In the genomic region with DNA sequence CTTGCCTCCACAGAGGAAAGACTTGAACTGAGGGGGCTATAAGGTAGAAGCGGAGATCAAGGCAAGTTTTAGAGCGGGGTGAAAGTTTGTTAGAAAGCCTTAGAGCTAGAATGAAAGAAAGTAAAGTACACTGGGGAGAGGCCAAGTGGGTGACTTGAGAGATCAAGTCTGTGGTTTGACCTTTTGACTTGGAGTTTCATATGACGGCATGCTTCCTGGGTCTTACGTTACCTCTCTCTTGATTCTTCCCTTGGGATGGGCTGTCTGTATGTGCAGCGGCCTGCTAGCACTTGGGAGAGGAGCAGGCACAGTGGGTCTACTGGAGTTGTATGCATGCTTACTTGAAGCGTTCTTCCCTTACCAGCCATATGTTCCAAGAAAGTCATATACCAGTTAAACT, we compare ENCODE assay signal across 16 cellular contexts.
DNase-seq lines count a peak whose midpoint lies in the region; ATAC-seq and TF ChIP-seq lines count a peak whose summit lies in the region.
"Had no signal": no experiment of that assay in that cellular context is flagged by ENCODE, and none has a peak within 500 bp of the region (broad histone marks: within the 10 kb centered on the region; RNA-seq: fewer than 3 reads in every experiment).

No MANE protein-coding gene starts in this region.

- no peak for TF ChIP-seq EP300 in SK-N-SH (IDR thresholded peaks at IDR 0.05; ENCODE audit: borderline replicate concordance in 1 of 2, low read depth in 1 of 2, low read length in 1 of 2)

- TF ChIP-seq CTCF in coronary artery (IDR thresholded peaks at IDR 0.05) (no peak), SK-N-SH (IDR thresholded peaks at IDR 0.05) (no peak)

- H3K4me3 ChIP-seq in coronary artery (no peak overlapping the region), SK-N-SH (ENCODE audit: low read depth in 2 of 2, low read length in 1 of 2) (no peak overlapping the region)
- H3K4me3 ChIP-seq: adrenal gland, MG63, right atrium auricular region had no signal

- TF ChIP-seq RAD21 in SK-N-SH (IDR thresholded peaks at IDR 0.05; ENCODE audit: low read length), result no peak

- H3K27ac ChIP-seq in coronary artery, result no peak overlapping the region
- no peak overlapping the region for H3K27ac ChIP-seq in SK-N-SH (ENCODE audit: low read depth in 2 of 2, low read length in 1 of 2)
- H3K27ac ChIP-seq: adrenal gland, right atrium auricular region had no signal

- intact Hi-C loops in sciatic nerve (cut with DNase I), result no loop called here

- no peaks in the 10 kb centered on the region for H3K9me2 ChIP-seq in SK-N-SH

- H3K9ac ChIP-seq in SK-N-SH, result no peak overlapping the region

- no peaks in the 10 kb centered on the region for H3K4me1 ChIP-seq in SK-N-SH (ENCODE audit: control insufficient read depth in 1 of 2, insufficient read depth in 2 of 2, low read depth in 1 of 2, low read length in 1 of 2)
- H3K4me1 ChIP-seq: adrenal gland, right atrium auricular region had no signal

- WGBS in SK-N-SH (ENCODE audit: low lambda C conversion rate), result 89% methylated on average over 6 of the region's 6 CpGs

- CTCF ChIA-PET in HEK293T (lab: Yijun Ruan, JAX) (interaction anchor here (0.5 kb wide), 1 partner anchor 18 kb away, joined by 4 read pairs; no protein-coding TSS in a partner anchor), SK-N-SH (lab: Yijun Ruan, JAX) (no interaction called here)

- H3F3A ChIP-seq in SK-N-SH (replicated peaks; ENCODE audit: insufficient read depth), result no peaks in the 10 kb centered on the region

- DNase-seq in HEK293T (ENCODE audit: extremely low spot score) (peak; percentile 30), RPMI7951 (ENCODE audit: low read depth) (peak; percentile 0), fibroblast of peridontal ligament (ENCODE audit: extremely low read depth) (peak; percentile 8), sciatic nerve (ENCODE audit: low spot score) (no peak), coronary artery (ENCODE audit: low spot score) (no peak), SK-N-SH (no peak), NCI-H524 treated with DMSO at 0.1 percent for 48 hours (lab: John Stamatoyannopoulos, UW) (no peak)
- DNase-seq: activated B cell treated with CpG ODN at 0.5 μM for 24 hours, adrenal gland, H7, head of caudate nucleus, MG63, NCI-H2029 treated with DMSO at 0.1 percent for 48 hours, NCI-H748 treated with DMSO at 0.1 percent for 48 hours, RPMI8226 had no signal

- no peaks in the 10 kb centered on the region for H4K20me1 ChIP-seq in SK-N-SH (ENCODE audit: insufficient read depth)

- no peaks in the 10 kb centered on the region for H3K79me2 ChIP-seq in SK-N-SH (ENCODE audit: insufficient read depth)

- H3K9me3 ChIP-seq in SK-N-SH, result no peaks in the 10 kb centered on the region
- H3K9me3 ChIP-seq: adrenal gland, MG63, right atrium auricular region had no signal

- POLR2A ChIA-PET in HEK293T (lab: Yijun Ruan, JAX), result no interaction called here
- POLR2A ChIA-PET in SK-N-SH (lab: Yijun Ruan, JAX), result no interaction called here

- peak; percentile 32 for ATAC-seq in sciatic nerve

- H2AFZ ChIP-seq in SK-N-SH (ENCODE audit: low read depth), result no peak overlapping the region

- H3K36me3 ChIP-seq in SK-N-SH (replicated peaks in 1 of 2; ENCODE audit: control insufficient read depth in 1 of 2, insufficient read depth in 2 of 2, low read length in 1 of 2), result no peaks in the 10 kb centered on the region
- H3K36me3 ChIP-seq: adrenal gland, MG63, right atrium auricular region had no signal

- H3K27me3 ChIP-seq in SK-N-SH (ENCODE audit: insufficient read depth), result no peaks in the 10 kb centered on the region
- H3K27me3 ChIP-seq: adrenal gland, MG63, right atrium auricular region had no signal

- H3K4me2 ChIP-seq in SK-N-SH, result no peak overlapping the region

TF ChIP-seq in HEK293T, 16 proteins besides CTCF, POLR2A, EP300 and RAD21:
- TF ChIP-seq ARNT (IDR thresholded peaks at IDR 0.05) (no peak), SUZ12 (IDR thresholded peaks at IDR 0.05) (no peak), ELF4 (IDR thresholded peaks at IDR 0.05) (no peak), FOXK2 (IDR thresholded peaks at IDR 0.05) (no peak), FOXA1 (IDR thresholded peaks at IDR 0.05) (no peak), LEF1 (IDR thresholded peaks at IDR 0.05; ENCODE audit: borderline replicate concordance) (no peak), HDGF (IDR thresholded peaks at IDR 0.05; ENCODE audit: borderline replicate concordance) (no peak), FOXM1 (IDR thresholded peaks at IDR 0.05; ENCODE audit: borderline replicate concordance) (no peak), TARDBP (IDR thresholded peaks at IDR 0.05) (no peak), L3MBTL2 (conservative IDR thresholded peaks at IDR 0.05) (no peak), BHLHE40 (IDR thresholded peaks at IDR 0.05; ENCODE audit: borderline replicate concordance) (no peak), ZNF384 (IDR thresholded peaks at IDR 0.05) (no peak), NFRKB (IDR thresholded peaks at IDR 0.05) (no peak), CTBP1 (IDR thresholded peaks at IDR 0.05; ENCODE audit: borderline replicate concordance) (no peak), SP1 (IDR thresholded peaks at IDR 0.05) (no peak)
- TF ChIP-seq, protein P1, sequence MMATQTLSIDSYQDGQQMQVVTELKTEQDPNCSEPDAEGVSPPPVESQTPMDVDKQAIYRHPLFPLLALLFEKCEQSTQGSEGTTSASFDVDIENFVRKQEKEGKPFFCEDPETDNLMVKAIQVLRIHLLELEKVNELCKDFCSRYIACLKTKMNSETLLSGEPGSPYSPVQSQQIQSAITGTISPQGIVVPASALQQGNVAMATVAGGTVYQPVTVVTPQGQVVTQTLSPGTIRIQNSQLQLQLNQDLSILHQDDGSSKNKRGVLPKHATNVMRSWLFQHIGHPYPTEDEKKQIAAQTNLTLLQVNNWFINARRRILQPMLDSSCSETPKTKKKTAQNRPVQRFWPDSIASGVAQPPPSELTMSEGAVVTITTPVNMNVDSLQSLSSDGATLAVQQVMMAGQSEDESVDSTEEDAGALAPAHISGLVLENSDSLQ (IDR thresholded peaks at IDR 0.05), result no peak

TF ChIP-seq in SK-N-SH, 30 proteins besides CTCF, POLR2A, EP300 and RAD21:
- TF ChIP-seq EZH2phosphoT487 (IDR thresholded peaks at IDR 0.05; ENCODE audit: borderline replicate concordance, low read depth) (no peak), CHD2 (IDR thresholded peaks at IDR 0.05; ENCODE audit: low read length, partially characterized antibody) (no peak), PBX3 (IDR thresholded peaks at IDR 0.05) (no peak), IRF3 (IDR thresholded peaks at IDR 0.05; ENCODE audit: low read depth, low read length) (no peak), YY1 (IDR thresholded peaks at IDR 0.05; ENCODE audit: low read depth) (no peak), FOXM1 (IDR thresholded peaks at IDR 0.05; ENCODE audit: low read depth) (no peak), SIN3A (IDR thresholded peaks at IDR 0.05; ENCODE audit: borderline replicate concordance, low read depth, low read length) (no peak)

Comparison
In these comparisons a context has a peak if more than half of its experiments do, and no peak if none do; other contexts are left out.
1. DNase-seq: peak in HEK293T (single experiment), RPMI7951 (single experiment) and fibroblast of peridontal ligament (single experiment); none in sciatic nerve (single experiment), coronary artery (single experiment), SK-N-SH (single experiment) and NCI-H524 treated with DMSO at 0.1 percent for 48 hours (single experiment).